In the genomic region with DNA sequence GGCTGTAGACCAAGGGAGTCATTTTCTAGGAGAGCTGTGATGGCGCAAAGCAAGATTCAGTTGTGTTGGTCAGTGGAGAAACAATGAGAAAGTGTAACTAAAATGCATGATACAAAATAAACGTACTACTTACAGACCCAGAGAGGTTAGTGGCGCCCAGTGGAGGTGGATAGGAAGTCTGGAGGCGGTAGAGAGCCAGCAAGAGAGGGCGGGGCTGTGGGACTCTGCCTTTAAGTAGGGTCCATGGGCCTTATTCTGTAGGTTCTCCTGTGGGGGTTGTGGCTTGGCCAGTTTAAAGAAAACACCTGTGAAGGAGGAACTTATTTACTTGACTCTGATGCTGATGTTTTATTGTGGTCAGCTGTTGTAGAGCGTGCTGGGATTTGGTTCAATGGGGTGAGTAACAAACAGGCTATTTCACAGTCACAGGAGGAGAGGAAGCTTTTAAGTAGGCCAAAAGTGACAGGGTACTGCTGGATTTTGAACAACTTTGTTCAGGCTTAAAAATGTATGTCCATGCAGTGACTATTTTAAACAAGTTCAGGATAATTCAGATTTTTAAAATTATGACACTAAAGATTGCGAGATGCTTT, we compare ENCODE assay signal across 22 cellular contexts.
"Had no signal": no experiment of that assay in that cellular context is flagged by ENCODE, and none has a peak within 500 bp of the region (broad histone marks: within the 10 kb centered on the region; RNA-seq: fewer than 3 reads in every experiment).

No MANE protein-coding gene starts in this region.

- H3K27ac Mint-ChIP-seq: activated naive CD8-positive, alpha-beta T cell; activated T-helper 17 cell treated with anti-CD3 and anti-CD28 coated beads, Interleukin-2, amount 50 U/mL, for 72 hours; memory B cell; natural killer cell treated with Interleukin-12 subunit alpha and Interleukin-12 subunit beta and Interleukin-15 and Interleukin-18, amount 100 ng/mL, for 72 hours; stimulated activated effector memory CD8-positive, alpha-beta T cell treated with anti-CD3 and anti-CD28 coated beads, Interleukin-12 subunit alpha, Interleukin-12 subunit beta, amount 100 ng/mL, for 72 hours; stimulated activated naive CD8-positive, alpha-beta T cell treated with anti-CD3 and anti-CD28 coated beads, Interleukin-15, amount 100 ng/mL, for 72 hours had no signal

- H3K9ac ChIP-seq: parathyroid adenoma had no signal

- H3K4me3 ChIP-seq: adrenal gland, ascending aorta, coronary artery, hepatocyte, right lobe of liver, skin epidermis, tibial artery had no signal

- H3K27me3 Mint-ChIP-seq: activated naive CD8-positive, alpha-beta T cell; activated T-helper 17 cell treated with anti-CD3 and anti-CD28 coated beads, Interleukin-2, amount 50 U/mL, for 72 hours; memory B cell; natural killer cell treated with Interleukin-12 subunit alpha and Interleukin-12 subunit beta and Interleukin-15 and Interleukin-18, amount 100 ng/mL, for 72 hours; stimulated activated naive CD8-positive, alpha-beta T cell treated with anti-CD3 and anti-CD28 coated beads, Interleukin-15, amount 100 ng/mL, for 72 hours had no signal

- H3K4me1 Mint-ChIP-seq: activated T-helper 17 cell treated with anti-CD3 and anti-CD28 coated beads, Interleukin-2, amount 50 U/mL, for 72 hours; memory B cell; stimulated activated effector memory CD8-positive, alpha-beta T cell treated with anti-CD3 and anti-CD28 coated beads, Interleukin-12 subunit alpha, Interleukin-12 subunit beta, amount 100 ng/mL, for 72 hours; stimulated activated naive CD8-positive, alpha-beta T cell treated with anti-CD3 and anti-CD28 coated beads, Interleukin-15, amount 100 ng/mL, for 72 hours had no signal

- H2AFZ ChIP-seq: hepatocyte, parathyroid adenoma had no signal

- H3K27me3 ChIP-seq: adrenal gland, ascending aorta, hepatocyte, right lobe of liver, tibial artery had no signal

- H3K4me3 Mint-ChIP-seq: activated naive CD8-positive, alpha-beta T cell; activated T-helper 17 cell treated with anti-CD3 and anti-CD28 coated beads, Interleukin-2, amount 50 U/mL, for 72 hours; memory B cell; natural killer cell treated with Interleukin-12 subunit alpha and Interleukin-12 subunit beta and Interleukin-15 and Interleukin-18, amount 100 ng/mL, for 72 hours; stimulated activated effector memory CD8-positive, alpha-beta T cell treated with anti-CD3 and anti-CD28 coated beads, Interleukin-12 subunit alpha, Interleukin-12 subunit beta, amount 100 ng/mL, for 72 hours; stimulated activated naive CD8-positive, alpha-beta T cell treated with anti-CD3 and anti-CD28 coated beads, Interleukin-15, amount 100 ng/mL, for 72 hours had no signal

- FAIRE-seq: frontal cortex, TTC549, urothelium cell line had no signal

- H3K4me2 ChIP-seq: hepatocyte had no signal

- ATAC-seq: activated T-helper 17 cell treated with anti-CD3 and anti-CD28 coated beads, Interleukin-2, amount 50 U/mL, for 72 hours; natural killer cell treated with Interleukin-12 subunit alpha and Interleukin-12 subunit beta and Interleukin-15 and Interleukin-18, amount 100 ng/mL, for 72 hours; right lobe of liver; stimulated activated effector memory CD8-positive, alpha-beta T cell treated with anti-CD3 and anti-CD28 coated beads, Interleukin-12 subunit alpha, Interleukin-12 subunit beta, amount 100 ng/mL, for 72 hours; stimulated activated naive CD8-positive, alpha-beta T cell treated with anti-CD3 and anti-CD28 coated beads, Interleukin-15, amount 100 ng/mL, for 72 hours had no signal

- H3K27ac ChIP-seq: adrenal gland, ascending aorta, coronary artery, hepatocyte, parathyroid adenoma, right lobe of liver, skin epidermis, tibial artery, WERI-Rb-1 had no signal

- H3K36me3 Mint-ChIP-seq: activated naive CD8-positive, alpha-beta T cell; memory B cell; natural killer cell treated with Interleukin-12 subunit alpha and Interleukin-12 subunit beta and Interleukin-15 and Interleukin-18, amount 100 ng/mL, for 72 hours; stimulated activated effector memory CD8-positive, alpha-beta T cell treated with anti-CD3 and anti-CD28 coated beads, Interleukin-12 subunit alpha, Interleukin-12 subunit beta, amount 100 ng/mL, for 72 hours had no signal

- H3K4me1 ChIP-seq: adrenal gland, ascending aorta, parathyroid adenoma, right lobe of liver, tibial artery had no signal

- H3K9me3 ChIP-seq: adrenal gland, ascending aorta, right lobe of liver, tibial artery had no signal

- H3K79me2 ChIP-seq: hepatocyte, parathyroid adenoma had no signal

- DNase-seq: activated T-cell treated with anti-CD3 and anti-CD28 coated beads, Interleukin-2, amount 50 U/mL, for 1 hour; adrenal gland; glutamatergic neuron; nucleus accumbens; right lobe of liver; stimulated activated CD4-positive, alpha-beta T cell treated with anti-CD3 and anti-CD28 coated beads, Interleukin-2, amount 100 ng/mL, for 24 hours; stimulated activated naive CD8-positive, alpha-beta T cell treated with anti-CD3 and anti-CD28 coated beads, Interleukin-15, amount 100 ng/mL, for 72 hours; tibial artery; WERI-Rb-1 had no signal

- H3K36me3 ChIP-seq: adrenal gland, ascending aorta, right lobe of liver, tibial artery, WERI-Rb-1 had no signal
